Comparison of ENCODE assay signal across 1 cellular context in genomic region chr1:179003474-179004066, GRCh38.
TF ChIP-seq lines count a peak whose summit lies in the region.

No MANE protein-coding gene starts in this region.

TF ChIP-seq in WTC11, 78 proteins besides CTCF, POLR2A, EP300 and RAD21 (continued from another document):
- TF ChIP-seq CDX4 (CRISPR knock-in tag; IDR thresholded peaks at IDR 0.05; ENCODE audit: borderline replicate concordance) (no peak), NFYB (CRISPR knock-in tag; conservative IDR thresholded peaks at IDR 0.05; ENCODE audit: low read depth) (no peak), ATF6 (CRISPR knock-in tag; IDR thresholded peaks at IDR 0.05) (no peak), GRHL2 (CRISPR knock-in tag; IDR thresholded peaks at IDR 0.05; ENCODE audit: insufficient replicate concordance, severe bottlenecking) (no peak), MXD4 (CRISPR knock-in tag; IDR thresholded peaks at IDR 0.05; ENCODE audit: borderline replicate concordance) (no peak), MYBL2 (CRISPR knock-in tag; IDR thresholded peaks at IDR 0.05) (no peak), NFE2L1 (CRISPR knock-in tag; IDR thresholded peaks at IDR 0.05) (no peak), ZSCAN18 (CRISPR knock-in tag; IDR thresholded peaks at IDR 0.05) (no peak)
